ENCODE assay signal across 8 cellular contexts in the genomic region with DNA sequence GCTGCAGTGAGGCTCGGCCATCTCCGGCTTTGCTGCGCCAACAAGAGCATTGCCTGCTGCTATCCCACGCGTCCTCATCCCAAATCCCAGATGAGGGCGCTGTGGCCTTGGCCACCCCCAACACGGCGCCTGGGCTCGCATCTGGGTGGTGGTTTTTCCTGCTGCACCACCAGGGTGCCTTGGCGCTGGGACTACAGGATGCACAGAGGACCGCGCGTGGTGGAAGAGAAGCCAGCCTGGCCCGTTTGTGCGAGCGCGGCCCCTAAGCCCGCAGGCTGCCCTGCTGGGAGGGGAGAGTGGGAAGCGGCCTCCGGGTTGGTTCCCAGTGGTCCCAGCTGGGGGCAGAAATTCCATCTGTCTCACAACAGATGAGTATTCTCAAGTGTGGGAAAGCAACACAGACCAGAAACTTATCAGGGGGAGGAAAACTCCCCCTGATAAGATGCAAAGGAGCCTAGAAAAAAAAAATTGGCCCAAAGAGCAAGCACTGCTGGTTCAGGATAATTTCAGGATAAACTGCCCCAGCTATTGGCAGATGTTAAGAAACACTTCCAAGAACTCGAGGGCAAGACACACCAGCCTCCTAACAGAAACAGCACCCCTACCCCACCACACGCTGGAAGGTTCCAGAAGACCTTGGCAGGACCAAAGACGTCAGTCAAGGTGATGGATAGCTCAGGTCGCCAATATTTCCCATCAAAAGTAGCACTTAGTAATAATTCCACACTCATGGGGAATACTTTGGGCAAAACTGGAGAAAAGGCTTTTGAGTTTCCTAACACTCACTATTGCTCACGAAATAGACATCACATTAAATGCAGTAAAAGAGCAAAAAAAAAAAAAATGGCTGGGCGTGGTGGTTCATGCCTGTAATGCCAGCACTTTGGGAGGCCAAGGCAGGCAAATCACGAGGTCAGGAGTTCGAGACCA.
DNase-seq lines count a peak whose midpoint lies in the region; ATAC-seq and TF ChIP-seq lines count a peak whose summit lies in the region.

No MANE protein-coding gene starts in this region.

- peak; percentile 81 for TF ChIP-seq CTCF in choroid plexus epithelial cell (conservative IDR thresholded peaks at IDR 0.05; ENCODE audit: low read depth, low read length)
- peak; percentile 63 to 71 (median 64) for TF ChIP-seq CTCF in testis (IDR thresholded peaks at IDR 0.05)

- intact Hi-C loops in left colon (cut with DNase I, micrococcal nuclease), result loop anchor here (10.0 kb wide), 2 partner anchors 153 to 163 kb away; a partner anchor contains a TSS
- intact Hi-C loops in testis (cut with DNase I; ENCODE audit: low total_unique reads), result loop anchor here (5.0 to 10.0 kb wide), 2 partner anchors 160 to 223 kb away; no protein-coding TSS in a partner anchor

- H3K27me3 ChIP-seq in testis, result no peaks in the 10 kb centered on the region

- 49 to 50% methylated on average over 15 to 28 of the region's 28 CpGs for WGBS in testis, 2 donors

- no peaks in the 10 kb centered on the region for H3K4me1 ChIP-seq in testis

- no peaks in the 10 kb centered on the region for H3K36me3 ChIP-seq in testis (ENCODE audit: low read depth, missing control alignments)

- peak; percentile 99 for ATAC-seq in left colon

- no peak for TF ChIP-seq POLR2A in testis (IDR thresholded peaks at IDR 0.05)

- H3K4me3 ChIP-seq in choroid plexus epithelial cell (ENCODE audit: low read depth, low read length) (peak overlapping the region; percentile 3), testis (no peak overlapping the region)

- peak; percentile 72 for DNase-seq in M059J (ENCODE audit: low read depth)
- peak; percentile 92 for DNase-seq in choroid plexus epithelial cell (ENCODE audit: low read depth)
- DNase-seq in left colon, result peak; percentile 71 to 81
- DNase-seq in testis, result peak; percentile 78
- no peak for DNase-seq in NOMO-1 treated with dmso at 0.1 percent for 144 hours (lab: John Stamatoyannopoulos, UW; ENCODE audit: unreplicated experiment)
- no peak for DNase-seq in T1000 (lab: John Stamatoyannopoulos, UW)
- no peak for DNase-seq in NCI-H1105 (lab: John Stamatoyannopoulos, UW)
- DNase-seq in GM19238 (ENCODE audit: insufficient read length, low spot score), result no peak

- no peaks in the 10 kb centered on the region for H3K9me3 ChIP-seq in testis

- peak overlapping the region in 1 of 2 donors; percentile 19 for H3K27ac ChIP-seq in testis

Comparison
In these comparisons a context has a peak if more than half of its experiments do, and no peak if none do; other contexts are left out.
1. DNase-seq: peak in M059J (single experiment), choroid plexus epithelial cell (single experiment), left colon (2 of 2) and testis (single experiment); none in NOMO-1 treated with dmso at 0.1 percent for 144 hours (single experiment), T1000 (single experiment), NCI-H1105 (single experiment) and GM19238 (single experiment).